ENCODE assay signal across 1 cellular context in the genomic region with DNA sequence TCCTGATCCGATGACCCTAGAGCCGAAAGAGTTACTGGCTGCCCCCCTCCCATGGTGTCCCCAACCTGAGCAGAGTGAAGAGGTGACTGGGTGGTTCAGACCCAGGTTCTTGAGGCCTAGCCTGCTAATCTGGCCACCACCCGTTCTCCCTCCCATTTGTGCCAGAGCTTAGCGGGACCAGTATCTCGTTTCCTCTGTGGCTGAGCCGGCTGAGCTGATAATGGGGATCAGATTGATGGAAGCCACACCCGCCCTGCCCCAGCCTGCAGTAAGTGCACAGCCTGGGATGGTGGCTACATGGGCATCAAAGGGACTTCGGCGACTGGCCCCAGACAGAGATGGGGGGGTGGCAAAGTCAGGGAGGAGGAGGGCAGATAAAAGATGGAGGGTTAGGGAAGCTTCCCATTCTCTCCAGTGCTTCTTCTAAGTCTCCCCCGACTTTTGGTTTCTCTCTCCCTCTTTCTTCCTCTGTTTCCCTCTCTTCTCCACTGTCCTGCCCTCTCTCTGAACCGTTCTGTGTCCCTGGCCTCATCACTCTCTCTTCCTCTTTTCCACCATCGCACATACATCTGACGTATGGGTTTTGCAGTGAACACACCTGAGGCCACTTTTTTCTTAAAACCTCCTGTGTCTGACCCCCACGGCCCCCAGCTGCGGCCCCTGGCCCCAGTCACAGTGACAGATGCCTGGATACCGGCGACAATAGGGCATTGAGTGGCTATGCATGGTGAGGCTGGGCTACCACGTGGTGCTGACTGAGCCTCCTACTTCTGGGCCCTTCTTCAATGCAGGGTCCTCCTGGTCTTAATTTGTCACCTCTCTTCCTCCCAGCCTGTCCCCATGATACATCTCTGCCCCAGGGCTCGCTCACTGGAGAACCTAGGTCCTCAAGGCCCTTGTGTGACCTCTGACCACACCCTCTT.
A peak's percentile ranks its signal among the peaks of the same experiment; 100 is the strongest.
TF ChIP-seq lines count a peak whose summit lies in the region.

No MANE protein-coding gene starts in this region.

TF ChIP-seq in K562, 482 proteins besides CTCF, POLR2A, EP300 and RAD21:
- TF ChIP-seq, protein P1, sequence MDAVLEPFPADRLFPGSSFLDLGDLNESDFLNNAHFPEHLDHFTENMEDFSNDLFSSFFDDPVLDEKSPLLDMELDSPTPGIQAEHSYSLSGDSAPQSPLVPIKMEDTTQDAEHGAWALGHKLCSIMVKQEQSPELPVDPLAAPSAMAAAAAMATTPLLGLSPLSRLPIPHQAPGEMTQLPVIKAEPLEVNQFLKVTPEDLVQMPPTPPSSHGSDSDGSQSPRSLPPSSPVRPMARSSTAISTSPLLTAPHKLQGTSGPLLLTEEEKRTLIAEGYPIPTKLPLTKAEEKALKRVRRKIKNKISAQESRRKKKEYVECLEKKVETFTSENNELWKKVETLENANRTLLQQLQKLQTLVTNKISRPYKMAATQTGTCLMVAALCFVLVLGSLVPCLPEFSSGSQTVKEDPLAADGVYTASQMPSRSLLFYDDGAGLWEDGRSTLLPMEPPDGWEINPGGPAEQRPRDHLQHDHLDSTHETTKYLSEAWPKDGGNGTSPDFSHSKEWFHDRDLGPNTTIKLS (IDR thresholded peaks at IDR 0.05; ENCODE audit: borderline replicate concordance, low read depth) = no peak
- TF ChIP-seq TOE1 (IDR thresholded peaks at IDR 0.05; ENCODE audit: borderline replicate concordance) = no peak
- TF ChIP-seq TOE1 (CRISPR knock-in tag; IDR thresholded peaks at IDR 0.05; ENCODE audit: borderline replicate concordance, low read depth) = no peak
- TF ChIP-seq, protein P2, sequence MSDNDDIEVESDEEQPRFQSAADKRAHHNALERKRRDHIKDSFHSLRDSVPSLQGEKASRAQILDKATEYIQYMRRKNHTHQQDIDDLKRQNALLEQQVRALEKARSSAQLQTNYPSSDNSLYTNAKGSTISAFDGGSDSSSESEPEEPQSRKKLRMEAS (CRISPR knock-in tag; IDR thresholded peaks at IDR 0.05) = peak; percentile 38; the same call in 1 of the 2 replicates
- peak in 1 of 2 experiments; percentile 55; a peak in 2 of 4 replicates for TF ChIP-seq RCOR1 (IDR thresholded peaks at IDR 0.05; ENCODE audit: borderline replicate concordance in 1 of 2, low read depth in 2 of 2, low read length in 2 of 2)
- TF ChIP-seq SAFB (IDR thresholded peaks at IDR 0.05; ENCODE audit: borderline replicate concordance, low read depth, low read length) = no peak
- TF ChIP-seq MXD1 (CRISPR knock-in tag; IDR thresholded peaks at IDR 0.05; ENCODE audit: borderline replicate concordance, poor library complexity, severe bottlenecking) = no peak
- TF ChIP-seq HNRNPK (IDR thresholded peaks at IDR 0.05; ENCODE audit: low read depth, low read length, poor library complexity, severe bottlenecking) = no peak
- TF ChIP-seq GMEB1 (CRISPR knock-in tag; IDR thresholded peaks at IDR 0.05) = no peak
- peak; percentile 50 for TF ChIP-seq CBFA2T3 (IDR thresholded peaks at IDR 0.05)
- TF ChIP-seq, protein P3, sequence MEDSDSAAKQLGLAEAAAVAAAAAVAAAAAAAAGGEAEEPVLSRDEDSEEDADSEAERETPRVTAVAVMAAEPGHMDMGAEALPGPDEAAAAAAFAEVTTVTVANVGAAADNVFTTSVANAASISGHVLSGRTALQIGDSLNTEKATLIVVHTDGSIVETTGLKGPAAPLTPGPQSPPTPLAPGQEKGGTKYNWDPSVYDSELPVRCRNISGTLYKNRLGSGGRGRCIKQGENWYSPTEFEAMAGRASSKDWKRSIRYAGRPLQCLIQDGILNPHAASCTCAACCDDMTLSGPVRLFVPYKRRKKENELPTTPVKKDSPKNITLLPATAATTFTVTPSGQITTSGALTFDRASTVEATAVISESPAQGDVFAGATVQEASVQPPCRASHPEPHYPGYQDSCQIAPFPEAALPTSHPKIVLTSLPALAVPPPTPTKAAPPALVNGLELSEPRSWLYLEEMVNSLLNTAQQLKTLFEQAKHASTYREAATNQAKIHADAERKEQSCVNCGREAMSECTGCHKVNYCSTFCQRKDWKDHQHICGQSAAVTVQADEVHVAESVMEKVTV (CRISPR knock-in tag; IDR thresholded peaks at IDR 0.05) = no peak
- TF ChIP-seq SPI1 (IDR thresholded peaks at IDR 0.05; ENCODE audit: borderline replicate concordance, low read depth, low read length) = peak; percentile 32; the same call in 1 of the 2 replicates
- no peak for TF ChIP-seq ZBTB33 (CRISPR knock-in tag; IDR thresholded peaks at IDR 0.05)
- TF ChIP-seq ELK3 (CRISPR knock-in tag; IDR thresholded peaks at IDR 0.05) = no peak
- no peak for TF ChIP-seq SIN3A (IDR thresholded peaks at IDR 0.05; ENCODE audit: borderline replicate concordance in 2 of 2, control insufficient read depth in 1 of 2, low read depth in 2 of 2, low read length in 2 of 2)
- TF ChIP-seq HMGN3 (IDR thresholded peaks at IDR 0.05; ENCODE audit: borderline replicate concordance, extremely low read depth, insufficient read length, low read depth, low read length) = no peak
- no peak for TF ChIP-seq SIX5 (IDR thresholded peaks at IDR 0.05; ENCODE audit: borderline replicate concordance in 1 of 2, insufficient read depth in 1 of 2, low read depth in 1 of 2, low read length in 2 of 2)
- TF ChIP-seq, protein P4, sequence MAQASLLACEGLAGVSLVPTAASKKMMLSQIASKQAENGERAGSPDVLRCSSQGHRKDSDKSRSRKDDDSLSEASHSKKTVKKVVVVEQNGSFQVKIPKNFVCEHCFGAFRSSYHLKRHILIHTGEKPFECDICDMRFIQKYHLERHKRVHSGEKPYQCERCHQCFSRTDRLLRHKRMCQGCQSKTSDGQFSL (CRISPR knock-in tag; IDR thresholded peaks at IDR 0.05) = 0 out of 2 replicates have a peak, but pooled peaks have one; percentile 8
- TF ChIP-seq, protein P4 (tag; IDR thresholded peaks at IDR 0.05) = no peak
- TF ChIP-seq GTF2B (IDR thresholded peaks at IDR 0.05; ENCODE audit: extremely low read depth, insufficient read length) = no peak
- 0 out of 2 replicates have a peak, but pooled peaks have one; percentile 13 for TF ChIP-seq TFAP4 (CRISPR knock-in tag; IDR thresholded peaks at IDR 0.05; ENCODE audit: borderline replicate concordance)
- TF ChIP-seq GABPB2 (CRISPR knock-in tag; conservative IDR thresholded peaks at IDR 0.05) = no peak
- TF ChIP-seq, protein P5, sequence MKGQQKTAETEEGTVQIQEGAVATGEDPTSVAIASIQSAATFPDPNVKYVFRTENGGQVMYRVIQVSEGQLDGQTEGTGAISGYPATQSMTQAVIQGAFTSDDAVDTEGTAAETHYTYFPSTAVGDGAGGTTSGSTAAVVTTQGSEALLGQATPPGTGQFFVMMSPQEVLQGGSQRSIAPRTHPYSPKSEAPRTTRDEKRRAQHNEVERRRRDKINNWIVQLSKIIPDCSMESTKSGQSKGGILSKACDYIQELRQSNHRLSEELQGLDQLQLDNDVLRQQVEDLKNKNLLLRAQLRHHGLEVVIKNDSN (CRISPR knock-in tag; IDR thresholded peaks at IDR 0.05) = peak; percentile 29; the same call in 1 of the 2 replicates
- no peak for TF ChIP-seq LEF1 (IDR thresholded peaks at IDR 0.05)
- no peak for TF ChIP-seq ZFPM2 (CRISPR knock-in tag; IDR thresholded peaks at IDR 0.05)
